In genomic region chr1:89632213-89633102, GRCh38 we compare ENCODE assay signal across 1 cellular context.
TF ChIP-seq lines count a peak whose summit lies in the region.

No MANE protein-coding gene starts in this region.

TF ChIP-seq in HepG2, 621 proteins besides CTCF, POLR2A, EP300 and RAD21 (continued from another document and continues in another):
- TF ChIP-seq PRDM4 (CRISPR knock-in tag; IDR thresholded peaks at IDR 0.05; ENCODE audit: borderline replicate concordance) (no peak), TGIF2 (CRISPR knock-in tag; IDR thresholded peaks at IDR 0.05) (no peak), RFX3 (CRISPR knock-in tag; IDR thresholded peaks at IDR 0.05) (no peak), EEA1 (CRISPR knock-in tag; IDR thresholded peaks at IDR 0.05; ENCODE audit: borderline replicate concordance) (no peak), ATF5 (CRISPR knock-in tag; IDR thresholded peaks at IDR 0.05; ENCODE audit: low read depth) (no peak), STAG1 (CRISPR knock-in tag; IDR thresholded peaks at IDR 0.05) (peak; percentile 39), FOXK1 (CRISPR knock-in tag; IDR thresholded peaks at IDR 0.05; ENCODE audit: borderline replicate concordance, low read depth) (no peak), RBM39 (IDR thresholded peaks at IDR 0.05; ENCODE audit: low read depth, low read length, poor library complexity, severe bottlenecking) (peak; percentile 19), ZNF343 (CRISPR knock-in tag; IDR thresholded peaks at IDR 0.05) (no peak), NCOA1 (CRISPR knock-in tag; IDR thresholded peaks at IDR 0.05) (no peak), FOXJ3 (CRISPR knock-in tag; IDR thresholded peaks at IDR 0.05; ENCODE audit: borderline replicate concordance) (no peak), GABPB1 (CRISPR knock-in tag; IDR thresholded peaks at IDR 0.05) (peak; percentile 63), RNF2 (conservative IDR thresholded peaks at IDR 0.05; ENCODE audit: low read depth) (no peak), ZNF160 (CRISPR knock-in tag; IDR thresholded peaks at IDR 0.05) (no peak), TP53 (CRISPR knock-in tag; conservative IDR thresholded peaks at IDR 0.05) (no peak), MYPOP (CRISPR knock-in tag; IDR thresholded peaks at IDR 0.05) (0 out of 2 replicates have a peak, but pooled peaks have one; percentile 10), YY1 (IDR thresholded peaks at IDR 0.05; ENCODE audit: insufficient read depth, insufficient replicate concordance, low read depth, low read length) (peak; percentile 13), ZNF253 (CRISPR knock-in tag; IDR thresholded peaks at IDR 0.05; ENCODE audit: borderline replicate concordance) (no peak), IKZF4 (CRISPR knock-in tag; IDR thresholded peaks at IDR 0.05; ENCODE audit: borderline replicate concordance, low read depth, not compliant biosample characterization) (no peak), ZNF33A (CRISPR knock-in tag; IDR thresholded peaks at IDR 0.05; ENCODE audit: borderline replicate concordance) (no peak), ZBTB43 (CRISPR knock-in tag; conservative IDR thresholded peaks at IDR 0.05) (no peak), FOXM1 (CRISPR knock-in tag; IDR thresholded peaks at IDR 0.05) (no peak), NCOR1 (IDR thresholded peaks at IDR 0.05; ENCODE audit: borderline replicate concordance, low read length) (no peak), SRSF1 (optimal IDR thresholded peaks at IDR 0.05; ENCODE audit: low read depth, low read length) (no peak), XBP1 (CRISPR knock-in tag; IDR thresholded peaks at IDR 0.05) (no peak), ZNF224 (CRISPR knock-in tag; IDR thresholded peaks at IDR 0.05) (no peak), ATF2 (CRISPR knock-in tag; IDR thresholded peaks at IDR 0.05) (no peak), PLRG1 (conservative IDR thresholded peaks at IDR 0.05) (no peak), ZNF570 (CRISPR knock-in tag; IDR thresholded peaks at IDR 0.05; ENCODE audit: borderline replicate concordance) (no peak), DMAP1 (CRISPR knock-in tag; IDR thresholded peaks at IDR 0.05) (peak; percentile 9; the same call in 1 of the 2 replicates), ZNF761 (CRISPR knock-in tag; conservative IDR thresholded peaks at IDR 0.05) (no peak), ZBTB20 (CRISPR knock-in tag; IDR thresholded peaks at IDR 0.05; ENCODE audit: borderline replicate concordance, low read depth) (no peak), ZNF263 (CRISPR knock-in tag; IDR thresholded peaks at IDR 0.05) (peak; percentile 33; the same call in 1 of the 2 replicates), RFX1 (IDR thresholded peaks at IDR 0.05) (no peak), ZNF430 (CRISPR knock-in tag; IDR thresholded peaks at IDR 0.05) (no peak)
- TF ChIP-seq, protein P1, sequence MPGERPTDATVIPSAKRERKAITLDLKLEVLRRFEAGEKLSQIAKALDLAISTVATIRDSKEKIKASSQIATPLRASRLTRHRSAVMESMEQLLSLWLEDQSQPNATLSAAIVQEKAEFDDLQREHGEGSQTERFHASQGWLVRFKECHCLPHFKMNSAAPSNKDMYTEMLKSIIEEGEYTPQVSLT (CRISPR knock-in tag; IDR thresholded peaks at IDR 0.05; ENCODE audit: borderline replicate concordance, low read depth) = no peak
- TF ChIP-seq, protein P2, sequence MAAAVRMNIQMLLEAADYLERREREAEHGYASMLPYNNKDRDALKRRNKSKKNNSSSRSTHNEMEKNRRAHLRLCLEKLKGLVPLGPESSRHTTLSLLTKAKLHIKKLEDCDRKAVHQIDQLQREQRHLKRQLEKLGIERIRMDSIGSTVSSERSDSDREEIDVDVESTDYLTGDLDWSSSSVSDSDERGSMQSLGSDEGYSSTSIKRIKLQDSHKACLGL (CRISPR knock-in tag; IDR thresholded peaks at IDR 0.05) = no peak
- TF ChIP-seq, protein P3, sequence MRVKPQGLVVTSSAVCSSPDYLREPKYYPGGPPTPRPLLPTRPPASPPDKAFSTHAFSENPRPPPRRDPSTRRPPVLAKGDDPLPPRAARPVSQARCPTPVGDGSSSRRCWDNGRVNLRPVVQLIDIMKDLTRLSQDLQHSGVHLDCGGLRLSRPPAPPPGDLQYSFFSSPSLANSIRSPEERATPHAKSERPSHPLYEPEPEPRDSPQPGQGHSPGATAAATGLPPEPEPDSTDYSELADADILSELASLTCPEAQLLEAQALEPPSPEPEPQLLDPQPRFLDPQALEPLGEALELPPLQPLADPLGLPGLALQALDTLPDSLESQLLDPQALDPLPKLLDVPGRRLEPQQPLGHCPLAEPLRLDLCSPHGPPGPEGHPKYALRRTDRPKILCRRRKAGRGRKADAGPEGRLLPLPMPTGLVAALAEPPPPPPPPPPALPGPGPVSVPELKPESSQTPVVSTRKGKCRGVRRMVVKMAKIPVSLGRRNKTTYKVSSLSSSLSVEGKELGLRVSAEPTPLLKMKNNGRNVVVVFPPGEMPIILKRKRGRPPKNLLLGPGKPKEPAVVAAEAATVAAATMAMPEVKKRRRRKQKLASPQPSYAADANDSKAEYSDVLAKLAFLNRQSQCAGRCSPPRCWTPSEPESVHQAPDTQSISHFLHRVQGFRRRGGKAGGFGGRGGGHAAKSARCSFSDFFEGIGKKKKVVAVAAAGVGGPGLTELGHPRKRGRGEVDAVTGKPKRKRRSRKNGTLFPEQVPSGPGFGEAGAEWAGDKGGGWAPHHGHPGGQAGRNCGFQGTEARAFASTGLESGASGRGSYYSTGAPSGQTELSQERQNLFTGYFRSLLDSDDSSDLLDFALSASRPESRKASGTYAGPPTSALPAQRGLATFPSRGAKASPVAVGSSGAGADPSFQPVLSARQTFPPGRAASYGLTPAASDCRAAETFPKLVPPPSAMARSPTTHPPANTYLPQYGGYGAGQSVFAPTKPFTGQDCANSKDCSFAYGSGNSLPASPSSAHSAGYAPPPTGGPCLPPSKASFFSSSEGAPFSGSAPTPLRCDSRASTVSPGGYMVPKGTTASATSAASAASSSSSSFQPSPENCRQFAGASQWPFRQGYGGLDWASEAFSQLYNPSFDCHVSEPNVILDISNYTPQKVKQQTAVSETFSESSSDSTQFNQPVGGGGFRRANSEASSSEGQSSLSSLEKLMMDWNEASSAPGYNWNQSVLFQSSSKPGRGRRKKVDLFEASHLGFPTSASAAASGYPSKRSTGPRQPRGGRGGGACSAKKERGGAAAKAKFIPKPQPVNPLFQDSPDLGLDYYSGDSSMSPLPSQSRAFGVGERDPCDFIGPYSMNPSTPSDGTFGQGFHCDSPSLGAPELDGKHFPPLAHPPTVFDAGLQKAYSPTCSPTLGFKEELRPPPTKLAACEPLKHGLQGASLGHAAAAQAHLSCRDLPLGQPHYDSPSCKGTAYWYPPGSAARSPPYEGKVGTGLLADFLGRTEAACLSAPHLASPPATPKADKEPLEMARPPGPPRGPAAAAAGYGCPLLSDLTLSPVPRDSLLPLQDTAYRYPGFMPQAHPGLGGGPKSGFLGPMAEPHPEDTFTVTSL (CRISPR knock-in tag; IDR thresholded peaks at IDR 0.05; ENCODE audit: borderline replicate concordance) = no peak
- TF ChIP-seq, protein P4, sequence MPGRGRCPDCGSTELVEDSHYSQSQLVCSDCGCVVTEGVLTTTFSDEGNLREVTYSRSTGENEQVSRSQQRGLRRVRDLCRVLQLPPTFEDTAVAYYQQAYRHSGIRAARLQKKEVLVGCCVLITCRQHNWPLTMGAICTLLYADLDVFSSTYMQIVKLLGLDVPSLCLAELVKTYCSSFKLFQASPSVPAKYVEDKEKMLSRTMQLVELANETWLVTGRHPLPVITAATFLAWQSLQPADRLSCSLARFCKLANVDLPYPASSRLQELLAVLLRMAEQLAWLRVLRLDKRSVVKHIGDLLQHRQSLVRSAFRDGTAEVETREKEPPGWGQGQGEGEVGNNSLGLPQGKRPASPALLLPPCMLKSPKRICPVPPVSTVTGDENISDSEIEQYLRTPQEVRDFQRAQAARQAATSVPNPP (CRISPR knock-in tag; IDR thresholded peaks at IDR 0.05) = no peak
- TF ChIP-seq, protein P5, sequence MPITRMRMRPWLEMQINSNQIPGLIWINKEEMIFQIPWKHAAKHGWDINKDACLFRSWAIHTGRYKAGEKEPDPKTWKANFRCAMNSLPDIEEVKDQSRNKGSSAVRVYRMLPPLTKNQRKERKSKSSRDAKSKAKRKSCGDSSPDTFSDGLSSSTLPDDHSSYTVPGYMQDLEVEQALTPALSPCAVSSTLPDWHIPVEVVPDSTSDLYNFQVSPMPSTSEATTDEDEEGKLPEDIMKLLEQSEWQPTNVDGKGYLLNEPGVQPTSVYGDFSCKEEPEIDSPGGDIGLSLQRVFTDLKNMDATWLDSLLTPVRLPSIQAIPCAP (CRISPR knock-in tag; IDR thresholded peaks at IDR 0.05; ENCODE audit: low read depth) = no peak
- TF ChIP-seq, protein P6, sequence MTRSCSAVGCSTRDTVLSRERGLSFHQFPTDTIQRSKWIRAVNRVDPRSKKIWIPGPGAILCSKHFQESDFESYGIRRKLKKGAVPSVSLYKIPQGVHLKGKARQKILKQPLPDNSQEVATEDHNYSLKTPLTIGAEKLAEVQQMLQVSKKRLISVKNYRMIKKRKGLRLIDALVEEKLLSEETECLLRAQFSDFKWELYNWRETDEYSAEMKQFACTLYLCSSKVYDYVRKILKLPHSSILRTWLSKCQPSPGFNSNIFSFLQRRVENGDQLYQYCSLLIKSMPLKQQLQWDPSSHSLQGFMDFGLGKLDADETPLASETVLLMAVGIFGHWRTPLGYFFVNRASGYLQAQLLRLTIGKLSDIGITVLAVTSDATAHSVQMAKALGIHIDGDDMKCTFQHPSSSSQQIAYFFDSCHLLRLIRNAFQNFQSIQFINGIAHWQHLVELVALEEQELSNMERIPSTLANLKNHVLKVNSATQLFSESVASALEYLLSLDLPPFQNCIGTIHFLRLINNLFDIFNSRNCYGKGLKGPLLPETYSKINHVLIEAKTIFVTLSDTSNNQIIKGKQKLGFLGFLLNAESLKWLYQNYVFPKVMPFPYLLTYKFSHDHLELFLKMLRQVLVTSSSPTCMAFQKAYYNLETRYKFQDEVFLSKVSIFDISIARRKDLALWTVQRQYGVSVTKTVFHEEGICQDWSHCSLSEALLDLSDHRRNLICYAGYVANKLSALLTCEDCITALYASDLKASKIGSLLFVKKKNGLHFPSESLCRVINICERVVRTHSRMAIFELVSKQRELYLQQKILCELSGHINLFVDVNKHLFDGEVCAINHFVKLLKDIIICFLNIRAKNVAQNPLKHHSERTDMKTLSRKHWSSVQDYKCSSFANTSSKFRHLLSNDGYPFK (CRISPR knock-in tag; IDR thresholded peaks at IDR 0.05; ENCODE audit: borderline replicate concordance) = no peak
- TF ChIP-seq, protein P7, sequence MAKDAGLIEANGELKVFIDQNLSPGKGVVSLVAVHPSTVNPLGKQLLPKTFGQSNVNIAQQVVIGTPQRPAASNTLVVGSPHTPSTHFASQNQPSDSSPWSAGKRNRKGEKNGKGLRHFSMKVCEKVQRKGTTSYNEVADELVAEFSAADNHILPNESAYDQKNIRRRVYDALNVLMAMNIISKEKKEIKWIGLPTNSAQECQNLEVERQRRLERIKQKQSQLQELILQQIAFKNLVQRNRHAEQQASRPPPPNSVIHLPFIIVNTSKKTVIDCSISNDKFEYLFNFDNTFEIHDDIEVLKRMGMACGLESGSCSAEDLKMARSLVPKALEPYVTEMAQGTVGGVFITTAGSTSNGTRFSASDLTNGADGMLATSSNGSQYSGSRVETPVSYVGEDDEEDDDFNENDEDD (CRISPR knock-in tag; IDR thresholded peaks at IDR 0.05; ENCODE audit: borderline replicate concordance) = no peak
